8 cellular contexts compared by ENCODE assay signal in the genomic region with DNA sequence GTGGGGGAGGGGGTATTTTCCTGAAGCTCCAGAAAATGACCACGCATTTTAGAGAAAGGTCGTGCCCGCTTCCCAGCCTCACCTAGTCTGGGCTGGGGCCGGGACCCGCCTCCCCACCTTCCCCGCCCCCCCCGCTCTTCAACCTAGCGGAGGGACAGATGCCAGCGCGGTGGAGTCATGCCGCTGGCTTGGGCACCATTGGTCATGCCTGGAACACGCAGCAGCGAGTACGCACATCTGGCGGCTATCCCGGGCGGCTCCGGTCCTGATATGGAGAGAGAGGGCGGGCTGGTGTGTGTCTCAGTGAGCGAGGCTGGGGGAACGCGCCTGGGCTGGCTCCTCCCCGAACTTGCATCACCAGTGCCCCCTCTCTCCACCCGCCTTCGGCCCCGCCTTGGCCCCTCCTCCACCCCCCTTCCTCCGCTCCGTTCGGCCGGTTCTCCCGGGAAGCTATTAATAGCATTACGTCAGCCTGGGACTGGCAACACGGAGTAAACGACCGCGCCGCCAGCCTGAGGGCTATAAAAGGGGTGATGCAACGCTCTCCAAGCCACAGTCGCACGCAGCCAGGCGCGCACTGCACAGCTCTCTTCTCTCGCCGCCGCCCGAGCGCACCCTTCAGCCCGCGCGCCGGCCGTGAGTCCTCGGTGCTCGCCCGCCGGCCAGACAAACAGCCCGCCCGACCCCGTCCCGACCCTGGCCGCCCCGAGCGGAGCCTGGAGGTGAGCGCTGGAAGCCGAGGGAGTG. TPM values are rescaled to one million over a fixed set of nuclear protein-coding genes. Genes with fewer than 3 reads are reported as not detected.
A peak's percentile ranks its signal among the peaks of the same experiment; 100 is the strongest.
DNase-seq lines count a peak whose midpoint lies in the region; ATAC-seq and TF ChIP-seq lines count a peak whose summit lies in the region.

A gene with protein sequence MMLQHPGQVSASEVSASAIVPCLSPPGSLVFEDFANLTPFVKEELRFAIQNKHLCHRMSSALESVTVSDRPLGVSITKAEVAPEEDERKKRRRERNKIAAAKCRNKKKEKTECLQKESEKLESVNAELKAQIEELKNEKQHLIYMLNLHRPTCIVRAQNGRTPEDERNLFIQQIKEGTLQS (plus strand): TSS at position 553 of the 747 bp plus-strand sequence. CDS start 6,261 bp downstream, outside the sequence.

- peak; percentile 59 for ATAC-seq in HG02840 (IDR thresholded peaks at IDR 0.05; ENCODE audit: low FRiP score, unreplicated experiment)
- peak; percentile 74 to 76 (median 75) for ATAC-seq in T-cell (replicated peaks in 1 of 4)
- ATAC-seq in heart right ventricle: peak; percentile 94 to 98 (median 95)

- H3K4me3 Mint-ChIP-seq in T-cell: peak within 1 kb of the TSS; percentile 86 to 92 (median 91)
- peak within 1 kb of the TSS; percentile 93 for H3K4me3 Mint-ChIP-seq in type B pancreatic cell

- no peaks in the 10 kb centered on the region for H3K36me3 ChIP-seq in heart right ventricle

- CTCF ChIA-PET in T-cell (lab: Charles Lee): interaction anchor here (0.6 to 1.0 kb wide), 5 partner anchors 28 to 400 kb away, joined by 3 to 5 read pairs (median 3); no protein-coding TSS in a partner anchor

- H3K9me3 Mint-ChIP-seq in T-cell (no peaks in the 10 kb centered on the region), type B pancreatic cell (no peaks in the 10 kb centered on the region)

- 0 to 1% (median 0%) methylated on average over 27 to 65 of the region's 65 CpGs for WGBS in adipose tissue, 3 donors
- WGBS in heart right ventricle, 2 donors: 0 to 1% methylated on average over 65 of the region's 65 CpGs

- POLR2A ChIA-PET in T-cell (lab: Charles Lee): interaction anchor here in 1 of 2 donors (0.5 to 1.0 kb wide), 5 partner anchors 11 to 323 kb away, joined by 3 to 15 read pairs (median 4); no protein-coding TSS in a partner anchor

- no peaks in the 10 kb centered on the region for H3K9me3 ChIP-seq in heart right ventricle

- peaks cover 11 to 60% (median 43%) of the 10 kb centered on the region in 9 donors for H3K4me1 ChIP-seq in heart right ventricle

- TF ChIP-seq CTCF in GM13976 (IDR thresholded peaks at IDR 0.05; ENCODE audit: borderline replicate concordance, control extremely low read depth, extremely low read depth, insufficient read depth, missing control alignments): no peak
- TF ChIP-seq CTCF in heart right ventricle (IDR thresholded peaks at IDR 0.05): no peak
- no peak for TF ChIP-seq CTCF in type B pancreatic cell (conservative IDR thresholded peaks at IDR 0.05)

- no peaks in the 10 kb centered on the region for H3K36me3 Mint-ChIP-seq in T-cell
- no peaks in the 10 kb centered on the region for H3K36me3 Mint-ChIP-seq in type B pancreatic cell

- DNase-seq in GM13976 (ENCODE audit: low spot score): peak; percentile 96
- peak; percentile 99 for DNase-seq in NCI-H1436 (lab: John Stamatoyannopoulos, UW)
- DNase-seq in T-cell: peak; percentile 37 to 78 (median 62)
- peak; percentile 99 for DNase-seq in heart right ventricle
- DNase-seq in posterior cingulate gyrus: peak; percentile 95 to 100 (median 98)
- DNase-seq in type B pancreatic cell (ENCODE audit: extremely low spot score, unreplicated experiment): peak; percentile 98

- H3K4me3 ChIP-seq in heart right ventricle: peak within 1 kb of the TSS; percentile 63 to 95 (median 82)

- peak within 1 kb of the TSS; percentile 63 for H3K27ac ChIP-seq in adipose tissue (ENCODE audit: low read depth, low read length)
- H3K27ac ChIP-seq in heart right ventricle: peak within 1 kb of the TSS; percentile 87 to 100 (median 98)

- H3K27me3 Mint-ChIP-seq in T-cell: peaks cover 53 to 66% of the 10 kb centered on the region in 2 donors
- H3K27me3 Mint-ChIP-seq in type B pancreatic cell: peaks cover 62% of the 10 kb centered on the region

- H3K27me3 ChIP-seq in heart right ventricle: peaks cover 0 to 65% (median 0%) of the 10 kb centered on the region in 7 donors

- peaks cover 24 to 31% (median 24%) of the 10 kb centered on the region in 3 donors for H3K4me1 Mint-ChIP-seq in T-cell
- H3K4me1 Mint-ChIP-seq in type B pancreatic cell (ENCODE audit: unreplicated experiment): peaks cover 39% of the 10 kb centered on the region

- intact Hi-C loops in heart right ventricle (cut with DNase I): loop anchor here in 7 of 10 donors (1.0 to 5.0 kb wide), 8 partner anchors 46 to 131 kb away; no protein-coding TSS in a partner anchor
- intact Hi-C loops in posterior cingulate gyrus (cut with DNase I): loop anchor here (2.0 to 5.0 kb wide), 3 partner anchors 41 to 321 kb away; partner anchors contain the start of gene PPP2R5A

- H3K27ac Mint-ChIP-seq in T-cell (peak within 1 kb of the TSS; percentile 16 to 72), type B pancreatic cell (peak within 1 kb of the TSS; percentile 98)

- in situ Hi-C loops in GM13976 (cut with MboI; ENCODE audit: low sequenced_read_pairs, unreplicated experiment): no loop called here

RNA-seq across cellular contexts. Expression of the gene that starts here (rescaled TPM):
- 10 to 100 TPM in 2 of 5 donors, 1 to 10 TPM in 3; 1.5 to 20.1 (median 3.1) TPM for total RNA-seq in T-cell
- 100 to 1,000 TPM in 1 of 3 donors, 10 to 100 TPM in 2; 25.5 to 267 (median 76.5) TPM for polyA plus RNA-seq in adipose tissue
- 100 to 1,000 TPM in 1 of 10 donors, 10 to 100 TPM in 8, 1 to 10 TPM in 1; 8.4 to 684 (median 25.9) TPM for total RNA-seq in heart right ventricle
- 10 to 100 TPM; 16.9 to 40.0 TPM for polyA plus RNA-seq in heart right ventricle
- 23.9 and 117 TPM in 2 replicates for total RNA-seq in type B pancreatic cell (ENCODE audit: low replicate concordance)

Comparison
In these comparisons a context has a peak if more than half of its experiments do, and no peak if none do; other contexts are left out.
1. Peak in every context shown above with its lines: DNase-seq, ATAC-seq, H3K4me3 ChIP-seq and H3K27ac ChIP-seq.